ENCODE assay signal across 8 cellular contexts in the genomic region with DNA sequence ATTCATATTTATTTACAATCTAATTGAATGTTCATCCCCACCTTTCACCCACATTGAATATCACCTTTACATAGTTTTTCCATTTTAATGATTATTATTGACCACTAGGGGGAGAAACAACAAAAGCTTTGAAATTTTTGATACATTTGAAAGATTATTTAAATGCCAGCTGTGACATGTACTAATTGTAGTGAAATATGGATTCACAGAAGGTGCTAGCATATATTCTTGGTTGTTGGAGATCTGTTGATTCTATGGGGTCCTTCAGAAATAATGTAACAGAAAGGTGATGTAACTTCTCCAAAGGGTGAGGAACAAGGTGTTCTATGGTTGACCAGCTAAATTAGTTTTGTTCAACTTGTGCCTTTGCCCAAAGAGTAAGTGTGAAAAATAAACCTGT. TPM values are rescaled to one million over a fixed set of nuclear protein-coding genes. Genes with fewer than 3 reads are reported as not detected.
DNase-seq lines count a peak whose midpoint lies in the region; ATAC-seq and TF ChIP-seq lines count a peak whose summit lies in the region.

No MANE protein-coding gene starts in this region.

- CTCF ChIA-PET in activated CD4-positive, alpha-beta memory T cell treated with anti-CD3 and anti-CD28 coated beads, Interleukin-2, amount 10 ng/mL, durations not matched to agents 7 days and 5 days (lab: Charles Lee) = interaction anchor here (0.6 to 1.6 kb wide), 10 partner anchors 10 to 749 kb away, joined by 3 to 7 read pairs (median 3); no protein-coding TSS in a partner anchor

- H3K4me3 Mint-ChIP-seq in osteocyte (ENCODE audit: unreplicated experiment) = no peak overlapping the region
- H3K4me3 Mint-ChIP-seq in activated CD4-positive, alpha-beta memory T cell treated with anti-CD3 and anti-CD28 coated beads, Interleukin-2, amount 10 ng/mL, durations not matched to agents 7 days and 5 days = no peak overlapping the region

- ATAC-seq in left cardiac atrium (no peak), HG03460 (IDR thresholded peaks at IDR 0.05; ENCODE audit: unreplicated experiment) (no peak)

- H3K27ac Mint-ChIP-seq in osteocyte (ENCODE audit: unreplicated experiment) = no peak overlapping the region
- no peak overlapping the region for H3K27ac Mint-ChIP-seq in activated CD4-positive, alpha-beta memory T cell treated with anti-CD3 and anti-CD28 coated beads, Interleukin-2, amount 10 ng/mL, durations not matched to agents 7 days and 5 days

- no peaks in the 10 kb centered on the region for H3K9me3 ChIP-seq in left ventricle myocardium inferior (replicated peaks)

- TF ChIP-seq CTCF in left ventricle myocardium inferior (IDR thresholded peaks at IDR 0.05; ENCODE audit: borderline replicate concordance) (peak; percentile 68), osteocyte (IDR thresholded peaks at IDR 0.05) (peak; percentile 68)

- DNase-seq in left ventricle myocardium inferior (no peak), left cardiac atrium (no peak), NCI-H460 (ENCODE audit: extremely low read depth, low read depth) (peak; percentile 16), dermis microvascular lymphatic vessel endothelial cell (ENCODE audit: low read depth in 2 of 2) (peak; percentile 17 to 23), osteocyte (ENCODE audit: extremely low spot score, unreplicated experiment) (no peak)
- no peak for DNase-seq in activated CD4-positive, alpha-beta memory T cell treated with anti-CD3 and anti-CD28 coated beads, Interleukin-2, amount 10 ng/mL, durations not matched to agents 7 days and 5 days
- no peak for DNase-seq in stimulated activated CD4-positive, alpha-beta T cell treated with anti-CD3 and anti-CD28 coated beads, Interleukin-15, amount 100 ng/mL, for 24 hours

- H3K36me3 Mint-ChIP-seq in osteocyte (ENCODE audit: unreplicated experiment) = no peaks in the 10 kb centered on the region
- H3K36me3 Mint-ChIP-seq in activated CD4-positive, alpha-beta memory T cell treated with anti-CD3 and anti-CD28 coated beads, Interleukin-2, amount 10 ng/mL, durations not matched to agents 7 days and 5 days (ENCODE audit: low read depth) = no peaks in the 10 kb centered on the region

- H3K36me3 ChIP-seq in left ventricle myocardium inferior = no peaks in the 10 kb centered on the region

- no peaks in the 10 kb centered on the region for H3K27me3 ChIP-seq in left ventricle myocardium inferior (ENCODE audit: low read depth)

- no peak overlapping the region for H3K4me3 ChIP-seq in left ventricle myocardium inferior

- intact Hi-C loops in left ventricle myocardium inferior (cut with micrococcal nuclease) (loop anchor here (5.0 kb wide), 1 partner anchor 742 kb away; no protein-coding TSS in a partner anchor), left cardiac atrium (cut with DNase I) (loop anchor here in 1 of 2 donors (2.0 kb wide), 1 partner anchor 743 kb away; no protein-coding TSS in a partner anchor)

- H3K4me1 ChIP-seq in left ventricle myocardium inferior = peaks cover 16% of the 10 kb centered on the region

- peaks cover 3% of the 10 kb centered on the region for H3K27me3 Mint-ChIP-seq in osteocyte (ENCODE audit: unreplicated experiment)
- H3K27me3 Mint-ChIP-seq in activated CD4-positive, alpha-beta memory T cell treated with anti-CD3 and anti-CD28 coated beads, Interleukin-2, amount 10 ng/mL, durations not matched to agents 7 days and 5 days = peaks cover 5% of the 10 kb centered on the region

- POLR2A ChIA-PET in activated CD4-positive, alpha-beta memory T cell treated with anti-CD3 and anti-CD28 coated beads, Interleukin-2, amount 10 ng/mL, durations not matched to agents 7 days and 5 days (lab: Charles Lee) = no interaction called here

- peaks cover 20% of the 10 kb centered on the region for H3K4me1 Mint-ChIP-seq in osteocyte (ENCODE audit: unreplicated experiment)
- H3K4me1 Mint-ChIP-seq in activated CD4-positive, alpha-beta memory T cell treated with anti-CD3 and anti-CD28 coated beads, Interleukin-2, amount 10 ng/mL, durations not matched to agents 7 days and 5 days = no peaks in the 10 kb centered on the region

- no peak overlapping the region for H3K27ac ChIP-seq in left ventricle myocardium inferior (replicated peaks)

- no peaks in the 10 kb centered on the region for H3K9me3 Mint-ChIP-seq in osteocyte (ENCODE audit: unreplicated experiment)
- no peaks in the 10 kb centered on the region for H3K9me3 Mint-ChIP-seq in activated CD4-positive, alpha-beta memory T cell treated with anti-CD3 and anti-CD28 coated beads, Interleukin-2, amount 10 ng/mL, durations not matched to agents 7 days and 5 days

RNA-seq across cellular contexts. Expression of gene GPR33, which starts 22.4 kb away (rescaled TPM):
- total RNA-seq in left ventricle myocardium inferior (not detected), left cardiac atrium (not detected), dermis microvascular lymphatic vessel endothelial cell (not detected in 2 replicates), osteocyte (not detected in 2 replicates)
- total RNA-seq in NCI-H460 (2014; rRNA removed; shearing (Covaris generic)) = not detected in 2 replicates
- not detected in 2 replicates for polyA plus RNA-seq in NCI-H460 (2014; cell fraction: nucleus; rRNA removed)
- total RNA-seq in activated CD4-positive, alpha-beta memory T cell treated with anti-CD3 and anti-CD28 coated beads, Interleukin-2, amount 10 ng/mL, durations not matched to agents 7 days and 5 days = not detected

RNA-seq across cellular contexts. Expression of gene NUBPL, which starts 51.0 kb away (rescaled TPM):
- total RNA-seq in left ventricle myocardium inferior = 32.2 TPM
- 10 to 100 TPM; 18.5 to 19.5 TPM for total RNA-seq in left cardiac atrium
- total RNA-seq in NCI-H460 (2014; rRNA removed; shearing (Covaris generic)) = 16.0 and 17.2 TPM in 2 replicates
- 16.1 and 20.6 TPM in 2 replicates for polyA plus RNA-seq in NCI-H460 (2014; cell fraction: nucleus; rRNA removed)
- 4.0 and 4.7 TPM in 2 replicates for total RNA-seq in dermis microvascular lymphatic vessel endothelial cell
- total RNA-seq in osteocyte = 9.5 and 11.6 TPM in 2 replicates
- 1 to 10 TPM; 4.2 to 4.7 TPM for total RNA-seq in activated CD4-positive, alpha-beta memory T cell treated with anti-CD3 and anti-CD28 coated beads, Interleukin-2, amount 10 ng/mL, durations not matched to agents 7 days and 5 days

RNA-seq across cellular contexts. Expression of gene DTD2, which starts 52.9 kb away (rescaled TPM):
- total RNA-seq in left ventricle myocardium inferior = 6.9 TPM
- 1 to 10 TPM; 7.6 TPM for total RNA-seq in left cardiac atrium
- 54.1 and 55.4 TPM in 2 replicates for total RNA-seq in NCI-H460 (2014; rRNA removed; shearing (Covaris generic))
- 27.7 and 58.3 TPM in 2 replicates for polyA plus RNA-seq in NCI-H460 (2014; cell fraction: nucleus; rRNA removed)
- total RNA-seq in dermis microvascular lymphatic vessel endothelial cell = 20.6 and 24.6 TPM in 2 replicates
- total RNA-seq in osteocyte = 25.5 and 26.5 TPM in 2 replicates
- 10 to 100 TPM; 12.8 to 13.0 TPM for total RNA-seq in activated CD4-positive, alpha-beta memory T cell treated with anti-CD3 and anti-CD28 coated beads, Interleukin-2, amount 10 ng/mL, durations not matched to agents 7 days and 5 days

Comparison
In these comparisons a context has a peak if more than half of its experiments do, and no peak if none do; other contexts are left out.
1. DNase-seq: peak in NCI-H460 (single experiment) and dermis microvascular lymphatic vessel endothelial cell (2 of 2); none in left ventricle myocardium inferior (single experiment), left cardiac atrium (single experiment), osteocyte (single experiment), activated CD4-positive, alpha-beta memory T cell treated with anti-CD3 and anti-CD28 coated beads, Interleukin-2, amount 10 ng/mL, durations not matched to agents 7 days and 5 days (single experiment) and stimulated activated CD4-positive, alpha-beta T cell treated with anti-CD3 and anti-CD28 coated beads, Interleukin-15, amount 100 ng/mL, for 24 hours (single experiment).